ENCODE assay signal across 19 cellular contexts in genomic region chr12:95115641-95116040, GRCh38. TPM values are rescaled to one million over a fixed set of nuclear protein-coding genes. Genes with fewer than 3 reads are reported as not detected.
DNase-seq lines count a peak whose midpoint lies in the region; ATAC-seq, FAIRE-seq and TF ChIP-seq lines count a peak whose summit lies in the region.
"Had no signal": no experiment of that assay in that cellular context is flagged by ENCODE, and none has a peak within 500 bp of the region (broad histone marks: within the 10 kb centered on the region; RNA-seq: fewer than 3 reads in every experiment).

No MANE protein-coding gene starts in this region.

- H4K91ac ChIP-seq in IMR-90 (ENCODE audit: insufficient read depth, low read depth, low read length), result no peak overlapping the region

- no peak for ATAC-seq in IMR-90 (ENCODE audit: low read depth)
- no peak for ATAC-seq in GM18517 (IDR thresholded peaks at IDR 0.05; ENCODE audit: unreplicated experiment)
- ATAC-seq: SK-N-SH treated with all-trans-retinoic acid at 6 μM for 48 hours had no signal

- no peak overlapping the region for H3K4me2 ChIP-seq in IMR-90 (ENCODE audit: low read depth, low read length)
- peak overlapping the region; percentile 88 for H3K4me2 ChIP-seq in mammary epithelial cell (ENCODE audit: insufficient read depth, low read depth, low read length)
- peak overlapping the region; percentile 99 for H3K4me2 ChIP-seq in keratinocyte (ENCODE audit: control insufficient read depth, extremely low read depth, insufficient read depth, low read depth, low read length)

- H4K20me1 ChIP-seq in IMR-90 (ENCODE audit: insufficient read depth, low read length) (no peaks in the 10 kb centered on the region), mammary epithelial cell (ENCODE audit: insufficient read depth, low read length) (no peaks in the 10 kb centered on the region), keratinocyte (ENCODE audit: control insufficient read depth, extremely low read depth, insufficient read depth, low read length) (no peaks in the 10 kb centered on the region)

- TF ChIP-seq CTCF in IMR-90 (conservative IDR thresholded peaks at IDR 0.05; ENCODE audit: low read depth, low read length) (no peak), mammary epithelial cell (conservative IDR thresholded peaks at IDR 0.05 in 1 of 2, IDR thresholded peaks at IDR 0.05 in 1 of 2; ENCODE audit: extremely low read depth in 1 of 2, insufficient read depth in 1 of 2, low read depth in 1 of 2, low read length in 2 of 2) (no peak), keratinocyte (optimal IDR thresholded peaks at IDR 0.05 in 1 of 3, IDR thresholded peaks at IDR 0.05 in 1 of 3, conservative IDR thresholded peaks at IDR 0.05 in 1 of 3; ENCODE audit: extremely low read depth in 1 of 3, insufficient read depth in 2 of 3, low read length in 3 of 3) (no peak)

- H3K9me1 ChIP-seq in IMR-90 (ENCODE audit: insufficient read depth, low read length) (0 out of 2 replicates have a peak, but pooled peaks cover 4% of the 10 kb centered on the region), keratinocyte (ENCODE audit: control insufficient read depth, extremely low read depth, insufficient read depth, low read length) (no peaks in the 10 kb centered on the region)

- H3K9me3 ChIP-seq in IMR-90 (ENCODE audit: control insufficient read depth, insufficient read depth, low read length) (no peaks in the 10 kb centered on the region), mammary epithelial cell (replicated peaks; ENCODE audit: insufficient read depth, low read length) (no peaks in the 10 kb centered on the region), keratinocyte (ENCODE audit: control insufficient read depth, low read depth, low read length) (no peaks in the 10 kb centered on the region)
- H3K9me3 ChIP-seq: BE2C, HAP-1 had no signal

- WGBS in IMR-90 (ENCODE audit: extremely low coverage in 2 of 2, insufficient read length in 1 of 2), 2 experiments, result no CpG with 5 or more reads among the region's 7 CpGs
- 87% methylated on average over 7 of the region's 7 CpGs for WGBS in mammary epithelial cell (ENCODE audit: low coverage, missing lambda C conversion rate)

- H3K56ac ChIP-seq in IMR-90 (ENCODE audit: extremely low read depth, insufficient read depth, low read length), result no peak overlapping the region

- H3K27me3 ChIP-seq in IMR-90 (ENCODE audit: control insufficient read depth, insufficient read depth, low read length), result no peaks in the 10 kb centered on the region
- H3K27me3 ChIP-seq in mammary epithelial cell (ENCODE audit: insufficient read depth, low read length), result no peaks in the 10 kb centered on the region
- no peaks in the 10 kb centered on the region for H3K27me3 ChIP-seq in keratinocyte (ENCODE audit: control insufficient read depth, extremely low read depth, insufficient read depth, low read length)
- H3K27me3 ChIP-seq: BE2C had no signal

- H4K5ac ChIP-seq in IMR-90 (ENCODE audit: low read depth, low read length), result no peak overlapping the region

- in situ Hi-C loops in IMR-90 (cut with MboI; ENCODE audit: low sequenced_read_pairs), result loop anchor here (5.0 kb wide), 1 partner anchor 222 kb away; no protein-coding TSS in a partner anchor
- in situ Hi-C loops in mammary epithelial cell (cut with MboI; ENCODE audit: low sequenced_read_pairs in 2 of 2), result loop anchor here (5.0 to 25.0 kb wide), 3 partner anchors 87 to 372 kb away; partner anchors contain the start of genes FGD6 (in 1 of the 2) and VEZT (in 1 of the 2)

- peaks cover 15% of the 10 kb centered on the region for H3K4me1 ChIP-seq in IMR-90 (ENCODE audit: control insufficient read depth, insufficient read depth, low read length)
- H3K4me1 ChIP-seq in mammary epithelial cell (ENCODE audit: insufficient read depth, low read length), result peaks cover 44% of the 10 kb centered on the region
- H3K4me1 ChIP-seq in keratinocyte (ENCODE audit: control insufficient read depth, extremely low read depth, insufficient read depth, low read length), result peaks cover 51% of the 10 kb centered on the region
- H3K4me1 ChIP-seq: BE2C had no signal

- no peak overlapping the region for H2AK5ac ChIP-seq in IMR-90 (ENCODE audit: low read depth, low read length)

- H2BK20ac ChIP-seq in IMR-90 (ENCODE audit: low read depth, low read length), result no peak overlapping the region

- H2BK15ac ChIP-seq in IMR-90 (ENCODE audit: low read depth, low read length), result no peak overlapping the region

- TF ChIP-seq POLR2A in IMR-90 (IDR thresholded peaks at IDR 0.05; ENCODE audit: low read depth, low read length), result no peak

- dilution Hi-C loops in IMR-90 (cut with HindIII; ENCODE audit: low sequenced_read_pairs, unreplicated experiment) (no loop called here), mammary epithelial cell (cut with HindIII; ENCODE audit: low sequenced_read_pairs) (loop anchor here (5.0 kb wide), 1 partner anchor 102 kb away; the partner anchor contains the start of genes FGD6 and VEZT), keratinocyte (cut with MboI; ENCODE audit: extremely low pct_ligation_motif_present, low sequenced_read_pairs) (no loop called here)

- no peak overlapping the region for H2BK120ac ChIP-seq in IMR-90 (ENCODE audit: low read depth, low read length)

- no peak overlapping the region for H3K4ac ChIP-seq in IMR-90 (ENCODE audit: low read depth, low read length)

- BruUV-seq in IMR-90 (replicated peaks; lab: Mats Ljungman, UMichigan), result no TSS peak
- no TSS peak for BruUV-seq in mammary epithelial cell (replicated peaks; lab: Mats Ljungman, UMichigan)

- POLR2A ChIA-PET in IMR-90 (lab: Charles Lee; ENCODE audit: unreplicated experiment), result no interaction called here

- CTCF ChIA-PET in IMR-90 (lab: Yijun Ruan, JAX), result interaction anchor here (2.2 kb wide), 1 partner anchor 221 kb away, joined by 16 read pairs; no protein-coding TSS in a partner anchor
- CTCF ChIA-PET in mammary epithelial cell (lab: Charles Lee; ENCODE audit: low non-redundant PET), result no interaction called here

- no peak overlapping the region; a peak in 1 of 4 replicates for H4K8ac ChIP-seq in IMR-90 (ENCODE audit: low read depth in 2 of 2, low read length in 2 of 2)

- no peak for TF ChIP-seq RAD21 in IMR-90 (IDR thresholded peaks at IDR 0.05; ENCODE audit: low read length)

- H2AFZ ChIP-seq in IMR-90 (replicated peaks; ENCODE audit: low read length, poor library complexity) (no peak overlapping the region), mammary epithelial cell (ENCODE audit: low read depth, low read length) (no peak overlapping the region), keratinocyte (ENCODE audit: control insufficient read depth, low read length) (no peak overlapping the region)

- no peaks in the 10 kb centered on the region; a peak in 1 of 4 replicates for H3K79me1 ChIP-seq in IMR-90 (ENCODE audit: low read depth in 1 of 2, low read length in 2 of 2)

- no peak overlapping the region for H2AK9ac ChIP-seq in IMR-90 (replicated peaks; ENCODE audit: low read depth, low read length, poor library complexity)

- no peak overlapping the region for H2BK5ac ChIP-seq in IMR-90 (ENCODE audit: low read depth, low read length, poor library complexity, severe bottlenecking)

- DNase-seq in IMR-90 (no peak), mammary epithelial cell (peak; percentile 60), keratinocyte (ENCODE audit: low read depth, low spot score) (no peak), NOMO-1 treated with dmso at 0.1 percent for 144 hours (lab: John Stamatoyannopoulos, UW; ENCODE audit: unreplicated experiment) (no peak), NCI-H187 (lab: John Stamatoyannopoulos, UW) (no peak), occipital lobe (lab: John Stamatoyannopoulos, UW) (no peak)
- DNase-seq: BE2C; CD4-positive, alpha-beta memory T cell; DND-41; GF-D8; KBM-7; NCI-H1105; NCI-H187 treated with DMSO at 0.1 percent for 48 hours; NCI-H446; SHP77 had no signal

- H3K18ac ChIP-seq in IMR-90 (ENCODE audit: low read depth, low read length), result peak overlapping the region; percentile 49; the same call in 1 of the 2 replicates

- peaks cover 7% of the 10 kb centered on the region; the same call in 1 of the 2 replicates for H3K36me3 ChIP-seq in IMR-90 (ENCODE audit: control insufficient read depth, insufficient read depth, low read length)
- peaks cover 9% of the 10 kb centered on the region for H3K36me3 ChIP-seq in mammary epithelial cell (ENCODE audit: insufficient read depth, low read length)
- H3K36me3 ChIP-seq in keratinocyte (ENCODE audit: control insufficient read depth in 2 of 2, extremely low read depth in 1 of 2, insufficient read depth in 2 of 2, low read length in 2 of 2), result peaks cover 10 to 21% of the 10 kb centered on the region in 2 experiments
- H3K36me3 ChIP-seq: BE2C, HAP-1 had no signal

- intact Hi-C loops in IMR-90 (cut with micrococcal nuclease) (loop anchor here (5.0 kb wide), 1 partner anchor 357 kb away; the partner anchor contains the start of gene METAP2), mammary epithelial cell (cut with micrococcal nuclease) (loop anchor here (5.0 kb wide), 1 partner anchor 357 kb away; the partner anchor contains the start of gene METAP2)

- H3K9ac ChIP-seq in IMR-90 (ENCODE audit: low read depth, low read length) (no peak overlapping the region), mammary epithelial cell (ENCODE audit: insufficient read depth, low read length) (peak overlapping the region; percentile 94), keratinocyte (ENCODE audit: control insufficient read depth, extremely low read depth, insufficient read depth, low read length) (peak overlapping the region; percentile 93)

- H3K27ac ChIP-seq in IMR-90 (ENCODE audit: insufficient read depth, low read length), result no peak overlapping the region
- peak overlapping the region; percentile 99 for H3K27ac ChIP-seq in mammary epithelial cell (ENCODE audit: insufficient read depth, low read depth, low read length)
- H3K27ac ChIP-seq in keratinocyte (ENCODE audit: control insufficient read depth, insufficient read depth, low read length), result peak overlapping the region; percentile 99

- H3K4me3 ChIP-seq in IMR-90 (ENCODE audit: insufficient read depth, low read depth, low read length) (no peak overlapping the region), mammary epithelial cell (replicated peaks in 1 of 3; ENCODE audit: insufficient read depth in 1 of 3, low read depth in 2 of 3, low read length in 3 of 3) (peak overlapping the region in 2 of 3 experiments; percentile 42 to 56), keratinocyte (ENCODE audit: control insufficient read depth in 2 of 3, extremely low read depth in 1 of 3, insufficient read depth in 2 of 3, low read depth in 1 of 3, low read length in 3 of 3) (peak overlapping the region; percentile 54 to 94 (median 87))
- H3K4me3 ChIP-seq: HAP-1 had no signal

- no peak for FAIRE-seq in keratinocyte (lab: Jason Lieb, UNC)
- FAIRE-seq: D721Med had no signal

- peaks cover 40% of the 10 kb centered on the region for H3K79me2 ChIP-seq in mammary epithelial cell (ENCODE audit: insufficient read depth, low read length)
- peaks cover 45% of the 10 kb centered on the region for H3K79me2 ChIP-seq in keratinocyte (ENCODE audit: control insufficient read depth, insufficient read depth, low read length)

- H3K14ac ChIP-seq in IMR-90 (replicated peaks; ENCODE audit: low read depth, low read length), result no peak overlapping the region

- no peak overlapping the region for H3K23ac ChIP-seq in IMR-90 (ENCODE audit: low read depth, low read length)

RNA-seq across cellular contexts. Expression of gene NR2C1, which starts 42.2 kb away (rescaled TPM):
- total RNA-seq in IMR-90 (2012; rRNA removed) (12.7 and 17.2 TPM in 2 replicates), mammary epithelial cell (10 to 100 TPM; 23.2 to 32.8 TPM), occipital lobe (42.0 TPM)
- polyA plus RNA-seq in IMR-90 (2012; rRNA removed) (12.9 and 14.1 TPM in 2 replicates), mammary epithelial cell (10.9 TPM), keratinocyte (15.6 to 32.0 TPM (median 25.5 TPM) in 3 replicates)
- polyA plus RNA-seq in IMR-90 (2012; cell fraction: cytosol; rRNA removed), result 1.7 and 2.5 TPM in 2 replicates
- 32.2 and 127 TPM in 2 replicates for polyA plus RNA-seq in IMR-90 (2012; cell fraction: nucleus; rRNA removed; ENCODE audit: low replicate concordance)
- polyA minus RNA-seq in mammary epithelial cell (4.1 TPM), keratinocyte (4.1 to 32.8 TPM (median 13.4 TPM) in 3 replicates)
- 29.6 TPM for polyA plus RNA-seq in keratinocyte (2011; ENCODE audit: low read depth)
- polyA plus RNA-seq in keratinocyte (2011; cell fraction: cytosol; rRNA removed), result 10.1 and 19.2 TPM in 2 replicates
- polyA plus RNA-seq in keratinocyte (2011; cell fraction: nucleus; rRNA removed), result 56.2 and 68.5 TPM in 2 replicates
- polyA plus RNA-seq in keratinocyte (2012; ENCODE audit: low replicate concordance), result 17.9 and 24.1 TPM in 2 replicates
- polyA minus RNA-seq in keratinocyte (2011; cell fraction: cytosol; rRNA and poly(A)+ RNA removed), result 11.5 TPM
- polyA minus RNA-seq in keratinocyte (2011; cell fraction: nucleus; rRNA and poly(A)+ RNA removed), result 19.3 and 39.9 TPM in 2 replicates
